Comparison of ENCODE assay signal across 20 cellular contexts in the genomic region with DNA sequence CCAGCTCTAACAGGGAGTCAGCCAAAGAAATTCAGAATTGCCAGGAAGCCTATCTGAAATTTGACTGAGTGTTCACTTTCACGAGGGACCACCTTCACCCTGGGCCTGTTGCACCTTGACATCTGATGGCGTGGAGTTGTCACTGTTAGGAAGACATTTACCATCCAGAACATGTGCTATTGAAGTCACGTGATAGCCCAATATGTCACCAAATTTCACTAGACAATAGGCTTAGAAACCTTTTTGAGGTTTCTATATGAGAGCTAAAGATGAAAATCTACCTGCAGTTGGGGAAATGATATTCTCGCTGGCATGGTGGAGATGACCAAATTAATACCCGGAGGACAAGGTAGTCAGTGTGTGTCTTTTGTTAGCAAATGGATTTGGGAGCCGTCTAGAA.
A peak's percentile ranks its signal among the peaks of the same experiment; 100 is the strongest.
DNase-seq lines count a peak whose midpoint lies in the region; TF ChIP-seq lines count a peak whose summit lies in the region.
"Had no signal": no experiment of that assay in that cellular context is flagged by ENCODE, and none has a peak within 500 bp of the region (broad histone marks: within the 10 kb centered on the region; RNA-seq: fewer than 3 reads in every experiment).

No MANE protein-coding gene starts in this region.

- no peaks in the 10 kb centered on the region for H3K27me3 Mint-ChIP-seq in mesothelial cell of epicardium (ENCODE audit: low read depth)

- no peaks in the 10 kb centered on the region for H3K36me3 ChIP-seq in MM.1S (replicated peaks; ENCODE audit: insufficient read depth, low read length)
- H3K36me3 ChIP-seq: BE2C had no signal

- H2AFZ ChIP-seq in MM.1S (ENCODE audit: low read length): no peak overlapping the region

- no peaks in the 10 kb centered on the region for H3K27me3 ChIP-seq in MM.1S (replicated peaks; ENCODE audit: insufficient read depth, low read length)
- H3K27me3 ChIP-seq: BE2C; BLaER1 treated with 17β-estradiol and CSF1 and Interleukin-3, amounts not matched to agents 10 nM and 100 nM had no signal

- no peaks in the 10 kb centered on the region for H3K9me2 ChIP-seq in MM.1S (replicated peaks; ENCODE audit: insufficient read depth, low read length)

- no peak for TF ChIP-seq CTCF in mesothelial cell of epicardium (IDR thresholded peaks at IDR 0.05; ENCODE audit: unreplicated experiment)
- no peak for TF ChIP-seq CTCF in MM.1S (IDR thresholded peaks at IDR 0.05; ENCODE audit: low read length)

- no peak overlapping the region for H3K27ac ChIP-seq in MM.1S (ENCODE audit: low read length)
- H3K27ac ChIP-seq: 22Rv1; BLaER1 treated with 17β-estradiol and CSF1 and Interleukin-3, amounts not matched to agents 10 nM and 100 nM had no signal

- no peak overlapping the region for H3K4me3 ChIP-seq in MM.1S (ENCODE audit: low read length)
- H3K4me3 ChIP-seq: BLaER1 treated with 17β-estradiol and CSF1 and Interleukin-3, amounts not matched to agents 10 nM and 100 nM; HAP-1 had no signal

- no peaks in the 10 kb centered on the region for H3K9me3 Mint-ChIP-seq in mesothelial cell of epicardium

- no peak overlapping the region for H3K4me3 Mint-ChIP-seq in mesothelial cell of epicardium
- H3K4me3 Mint-ChIP-seq: HFFc6 had no signal

- no peaks in the 10 kb centered on the region for H3K4me1 ChIP-seq in MM.1S (ENCODE audit: low read length)
- H3K4me1 ChIP-seq: BE2C had no signal

- no peaks in the 10 kb centered on the region for H4K20me1 ChIP-seq in MM.1S (ENCODE audit: insufficient read depth, low read length)
- H4K20me1 ChIP-seq: BLaER1 treated with 17β-estradiol and CSF1 and Interleukin-3, amounts not matched to agents 10 nM and 100 nM had no signal

- H3K4me1 Mint-ChIP-seq in mesothelial cell of epicardium: no peaks in the 10 kb centered on the region

- H3F3A ChIP-seq in MM.1S (ENCODE audit: insufficient read depth, low read length): no peaks in the 10 kb centered on the region

- no peak overlapping the region for H3K9ac ChIP-seq in MM.1S (ENCODE audit: low read length)
- H3K9ac ChIP-seq: BLaER1 treated with 17β-estradiol and CSF1 and Interleukin-3, amounts not matched to agents 10 nM and 100 nM had no signal

- peaks cover 44% of the 10 kb centered on the region for H3K36me3 Mint-ChIP-seq in mesothelial cell of epicardium

- no peaks in the 10 kb centered on the region for H3K9me3 ChIP-seq in MM.1S (replicated peaks; ENCODE audit: insufficient read depth, low read length)
- H3K9me3 ChIP-seq: BE2C, HAP-1 had no signal

- intact Hi-C loops in posterior vena cava (cut with DNase I): no loop called here

- H3K79me2 ChIP-seq in MM.1S (ENCODE audit: low read length): no peaks in the 10 kb centered on the region

- DNase-seq in NCI-H1694 treated with DMSO at 0.1 percent for 48 hours (lab: John Stamatoyannopoulos, UW): peak; percentile 42
- DNase-seq in NCI-H1694 (lab: John Stamatoyannopoulos, UW): no peak
- peak; percentile 76 for DNase-seq in NCI-H69 (lab: John Stamatoyannopoulos, UW)
- DNase-seq in mesothelial cell of epicardium (ENCODE audit: low spot score in 2 of 2, unreplicated experiment in 2 of 2): no peak
- DNase-seq in posterior vena cava (ENCODE audit: low spot score): peak; percentile 6
- DNase-seq in NAMALWA (ENCODE audit: low spot score): no peak
- no peak for DNase-seq in MM.1S
- DNase-seq in DMS79 (lab: John Stamatoyannopoulos, UW): no peak
- DNase-seq: AML-193; BE2C; Calu3; CD4-positive, alpha-beta memory T cell; COR-L47; DMS53; DND-41; GOT3; HFFc6 had no signal

- no peak overlapping the region for H3K4me2 ChIP-seq in MM.1S (ENCODE audit: low read depth, low read length)

- peak overlapping the region; percentile 27 for H3K27ac Mint-ChIP-seq in mesothelial cell of epicardium
- H3K27ac Mint-ChIP-seq: HFFc6 had no signal

Comparison
In these comparisons a context has a peak if more than half of its experiments do, and no peak if none do; other contexts are left out.
1. DNase-seq: peak in NCI-H1694 treated with DMSO at 0.1 percent for 48 hours (single experiment), NCI-H69 (single experiment) and posterior vena cava (single experiment); none in NCI-H1694 (single experiment), mesothelial cell of epicardium (0 of 2), NAMALWA (single experiment), MM.1S (single experiment) and DMS79 (single experiment).